Comparison of ENCODE assay signal across 8 cellular contexts in the genomic region with DNA sequence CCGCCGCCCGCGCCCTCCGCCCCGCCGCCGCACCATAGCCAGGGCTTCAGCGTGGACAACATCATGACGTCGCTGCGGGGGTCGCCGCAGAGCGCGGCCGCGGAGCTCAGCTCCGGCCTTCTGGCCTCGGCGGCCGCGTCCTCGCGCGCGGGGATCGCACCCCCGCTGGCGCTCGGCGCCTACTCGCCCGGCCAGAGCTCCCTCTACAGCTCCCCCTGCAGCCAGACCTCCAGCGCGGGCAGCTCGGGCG. TPM values are rescaled to one million over a fixed set of nuclear protein-coding genes. Genes with fewer than 3 reads are reported as not detected.
DNase-seq lines count a peak whose midpoint lies in the region; ATAC-seq and TF ChIP-seq lines count a peak whose summit lies in the region.

No MANE protein-coding gene starts in this region.

- H3K9ac ChIP-seq in adipocyte (ENCODE audit: low read length), result no peak overlapping the region

- TF ChIP-seq CTCF in A673 (conservative IDR thresholded peaks at IDR 0.05; ENCODE audit: low read depth, low read length) (no peak), GM12874 (IDR thresholded peaks at IDR 0.05; ENCODE audit: insufficient read depth, low read depth, low read length) (0 out of 2 replicates have a peak, but pooled peaks have one; percentile 3), lower leg skin (IDR thresholded peaks at IDR 0.05) (no peak)

- peaks cover 72% of the 10 kb centered on the region for H3K27me3 ChIP-seq in A673 (replicated peaks; ENCODE audit: insufficient read depth, low read depth, low read length, poor library complexity)
- peaks cover 25% of the 10 kb centered on the region for H3K27me3 ChIP-seq in adipocyte (replicated peaks; ENCODE audit: control insufficient read depth, insufficient read depth, low read length)

- TF ChIP-seq POLR2A in lower leg skin (IDR thresholded peaks at IDR 0.05), result no peak

- intact Hi-C loops in A673 (cut with micrococcal nuclease; ENCODE audit: unreplicated experiment) (loop anchor here (5.0 kb wide), 1 partner anchor 76 kb away; no protein-coding TSS in a partner anchor), lower leg skin (cut with DNase I; ENCODE audit: low total_unique reads) (no loop called here)

- no peak overlapping the region for H3K27ac ChIP-seq in A673 (ENCODE audit: low read depth, low read length, poor library complexity, severe bottlenecking)

- no peak for ATAC-seq in GM18867 (IDR thresholded peaks at IDR 0.05; ENCODE audit: unreplicated experiment)
- no peak for ATAC-seq in HG02973 (IDR thresholded peaks at IDR 0.05; ENCODE audit: unreplicated experiment)
- no peak for ATAC-seq in GM21737 (IDR thresholded peaks at IDR 0.05; ENCODE audit: unreplicated experiment)

- peak; percentile 37 for DNase-seq in A673 (ENCODE audit: low spot score)
- peak; percentile 62 for DNase-seq in adipocyte (ENCODE audit: low read depth)
- DNase-seq in lower leg skin (ENCODE audit: low spot score in 2 of 2), result peak in 1 of 2 donors; percentile 79
- no peak for DNase-seq in NCI-H187 (lab: John Stamatoyannopoulos, UW)

- CTCF ChIA-PET in A673 (lab: Charles Lee), result interaction anchor here (0.6 to 1.6 kb wide), 4 partner anchors 76 to 1699 kb away, joined by 3 to 7 read pairs (median 5); no protein-coding TSS in a partner anchor

- H3K4me1 ChIP-seq in A673 (ENCODE audit: insufficient read depth, low read length, poor library complexity, severe bottlenecking) (peaks cover 26% of the 10 kb centered on the region), adipocyte (ENCODE audit: control insufficient read depth, insufficient read depth, low read length) (peaks cover 26% of the 10 kb centered on the region)

- no peaks in the 10 kb centered on the region for H3K36me3 ChIP-seq in A673 (ENCODE audit: insufficient read depth, low read length, poor library complexity, severe bottlenecking)
- no peaks in the 10 kb centered on the region for H3K36me3 ChIP-seq in adipocyte (ENCODE audit: control insufficient read depth, insufficient read depth, low read length, severe bottlenecking)

- H3K4me3 ChIP-seq in A673 (ENCODE audit: low read depth, low read length, poor library complexity, severe bottlenecking), result peak overlapping the region; percentile 52
- H3K4me3 ChIP-seq in adipocyte (ENCODE audit: low read length), result peak overlapping the region; percentile 80
- H3K4me3 ChIP-seq in lower leg skin (ENCODE audit: low read depth, poor library complexity, severe bottlenecking), result peak overlapping the region; percentile 50

- no peaks in the 10 kb centered on the region for H3K9me3 ChIP-seq in A673 (ENCODE audit: low read depth, low read length, poor library complexity, severe bottlenecking)
- no peaks in the 10 kb centered on the region for H3K9me3 ChIP-seq in adipocyte (ENCODE audit: control insufficient read depth, low read length)

- WGBS in lower leg skin, 2 donors, result 5% methylated on average over 36 of the region's 38 CpGs; no CpG with 5 or more reads in 1 of the 2 donors

- POLR2A ChIA-PET in A673 (lab: Charles Lee; ENCODE audit: low non-redundant PET), result no interaction called here

- BruUV-seq in A673 (replicated peaks; lab: Mats Ljungman, UMichigan), result no TSS peak

RNA-seq across cellular contexts. Expression of a gene that starts 1.5 kb away (rescaled TPM):
- total RNA-seq in A673 (2021) (0.49 and 0.50 TPM in 2 replicates), lower leg skin (10 to 100 TPM in 3 of 4 donors, 1 to 10 TPM in 1; 7.1 to 39.2 (median 27.5) TPM)

Comparison
In these comparisons a context has a peak if more than half of its experiments do, and no peak if none do; other contexts are left out.
1. DNase-seq: peak in A673 (single experiment) and adipocyte (single experiment); none in NCI-H187 (0 of 2).
2. Peak in every context shown above with its lines, with median percentiles within 50 percentile points of each other: H3K4me3 ChIP-seq.